1 cellular context compared by ENCODE assay signal in the genomic region with DNA sequence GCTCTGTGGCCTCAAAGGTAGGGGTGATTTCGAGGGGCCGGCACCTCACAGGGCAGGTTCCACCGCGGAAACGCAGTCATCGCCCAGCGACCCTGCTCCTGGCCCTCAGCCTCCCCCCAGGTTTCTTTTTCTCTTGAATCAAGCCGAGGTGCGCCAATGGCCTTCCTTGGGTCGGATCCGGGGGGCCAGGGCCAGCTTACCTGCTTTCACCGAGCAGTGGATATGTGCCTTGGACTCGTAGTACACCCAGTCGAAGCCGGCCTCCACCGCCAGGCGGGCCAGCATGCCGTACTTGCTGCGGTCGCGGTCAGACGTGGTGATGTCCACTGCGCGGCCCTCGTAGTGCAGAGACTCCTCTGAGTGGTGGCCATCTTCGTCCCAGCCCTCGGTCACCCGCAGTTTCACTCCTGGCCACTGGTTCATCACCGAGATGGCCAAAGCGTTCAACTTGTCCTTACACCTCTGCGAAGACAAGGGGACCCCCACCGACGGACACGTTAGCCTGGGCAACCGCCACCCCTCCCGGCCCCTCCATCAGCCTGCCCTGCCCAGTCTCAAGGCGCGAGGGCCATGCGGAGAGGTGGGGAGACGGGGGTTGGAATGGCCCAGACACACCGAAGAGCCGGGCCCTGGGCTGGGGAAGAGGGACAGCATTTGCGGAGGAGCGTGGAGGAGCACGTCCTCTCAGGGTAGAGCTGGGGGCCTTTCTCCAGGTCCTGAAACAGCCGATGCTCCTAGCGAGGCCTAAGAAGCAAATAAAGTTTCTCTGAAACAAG.
TF ChIP-seq lines count a peak whose summit lies in the region.

No MANE protein-coding gene starts in this region.

TF ChIP-seq in endothelial cell of umbilical vein, 7 proteins besides CTCF, POLR2A, EP300 and RAD21 (continued from another document):
- TF ChIP-seq POLR2AphosphoS5 (IDR thresholded peaks at IDR 0.05; ENCODE audit: insufficient read depth, low read depth, low read length), result no peak
- TF ChIP-seq, protein P1, sequence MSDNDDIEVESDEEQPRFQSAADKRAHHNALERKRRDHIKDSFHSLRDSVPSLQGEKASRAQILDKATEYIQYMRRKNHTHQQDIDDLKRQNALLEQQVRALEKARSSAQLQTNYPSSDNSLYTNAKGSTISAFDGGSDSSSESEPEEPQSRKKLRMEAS (IDR thresholded peaks at IDR 0.05; ENCODE audit: insufficient read depth, insufficient read length), result no peak
- no peak for TF ChIP-seq JUN (IDR thresholded peaks at IDR 0.05; ENCODE audit: borderline replicate concordance, insufficient read depth, insufficient read length, low read depth)
- no peak for TF ChIP-seq EZH2 (IDR thresholded peaks at IDR 0.05; ENCODE audit: borderline replicate concordance, low read depth, low read length, severe bottlenecking)
- TF ChIP-seq MYC (IDR thresholded peaks at IDR 0.05; ENCODE audit: low read depth, low read length), result no peak
